In the genomic region with DNA sequence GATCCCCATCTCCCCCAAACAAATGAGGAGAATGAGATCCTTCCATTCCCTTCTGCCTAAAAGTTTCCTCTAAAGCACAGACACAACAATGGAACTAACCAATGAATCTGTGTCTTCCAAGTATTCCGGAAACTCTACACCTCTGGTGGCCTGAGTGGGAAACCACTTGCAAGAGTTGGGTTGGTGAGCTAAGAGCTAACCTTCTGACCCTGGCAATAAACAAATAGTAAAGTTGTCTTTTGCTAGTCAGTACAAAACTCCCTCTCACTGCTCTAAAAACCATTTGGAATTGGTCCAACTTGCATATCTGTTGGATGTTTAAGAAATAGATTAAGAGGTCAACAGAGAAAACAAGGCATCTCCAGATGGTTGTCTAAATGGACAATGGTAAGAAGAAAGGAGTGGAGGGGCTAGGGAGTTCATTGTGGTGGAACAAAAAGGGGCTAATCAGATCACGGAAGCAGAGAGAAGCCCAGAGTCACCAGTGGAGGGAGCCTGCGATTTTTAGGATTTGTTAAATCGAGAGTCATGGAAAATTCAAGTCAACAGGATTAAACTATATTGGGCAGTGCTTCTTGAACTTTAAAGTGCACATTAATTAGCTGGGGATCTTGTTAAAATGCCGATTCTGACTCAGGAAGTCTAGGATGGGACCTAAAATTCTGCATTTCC, we compare ENCODE assay signal across 1 cellular context.
TF ChIP-seq lines count a peak whose summit lies in the region.

No MANE protein-coding gene starts in this region.

TF ChIP-seq in HCT116, 20 proteins besides CTCF, POLR2A, EP300 and RAD21:
- TF ChIP-seq ELF1 (IDR thresholded peaks at IDR 0.05; ENCODE audit: borderline replicate concordance, low read depth) (no peak), SP1 (IDR thresholded peaks at IDR 0.05; ENCODE audit: low read depth) (no peak), CBX3 (IDR thresholded peaks at IDR 0.05; ENCODE audit: low read depth) (no peak), CEBPB (IDR thresholded peaks at IDR 0.05; ENCODE audit: low read depth) (no peak), ZFX (IDR thresholded peaks at IDR 0.05) (no peak), YY1 (IDR thresholded peaks at IDR 0.05; ENCODE audit: extremely low read depth, insufficient replicate concordance, low read depth, low read length) (no peak), POLR2AphosphoS5 (IDR thresholded peaks at IDR 0.05; ENCODE audit: low read depth, low read length) (no peak), SRF (IDR thresholded peaks at IDR 0.05; ENCODE audit: low read depth) (no peak), JUND (IDR thresholded peaks at IDR 0.05) (no peak), EGR1 (IDR thresholded peaks at IDR 0.05; ENCODE audit: low read depth) (no peak), TCF7L2 (IDR thresholded peaks at IDR 0.05; ENCODE audit: borderline replicate concordance, extremely low read depth, insufficient read depth, insufficient read length) (no peak)
- TF ChIP-seq, protein P1, sequence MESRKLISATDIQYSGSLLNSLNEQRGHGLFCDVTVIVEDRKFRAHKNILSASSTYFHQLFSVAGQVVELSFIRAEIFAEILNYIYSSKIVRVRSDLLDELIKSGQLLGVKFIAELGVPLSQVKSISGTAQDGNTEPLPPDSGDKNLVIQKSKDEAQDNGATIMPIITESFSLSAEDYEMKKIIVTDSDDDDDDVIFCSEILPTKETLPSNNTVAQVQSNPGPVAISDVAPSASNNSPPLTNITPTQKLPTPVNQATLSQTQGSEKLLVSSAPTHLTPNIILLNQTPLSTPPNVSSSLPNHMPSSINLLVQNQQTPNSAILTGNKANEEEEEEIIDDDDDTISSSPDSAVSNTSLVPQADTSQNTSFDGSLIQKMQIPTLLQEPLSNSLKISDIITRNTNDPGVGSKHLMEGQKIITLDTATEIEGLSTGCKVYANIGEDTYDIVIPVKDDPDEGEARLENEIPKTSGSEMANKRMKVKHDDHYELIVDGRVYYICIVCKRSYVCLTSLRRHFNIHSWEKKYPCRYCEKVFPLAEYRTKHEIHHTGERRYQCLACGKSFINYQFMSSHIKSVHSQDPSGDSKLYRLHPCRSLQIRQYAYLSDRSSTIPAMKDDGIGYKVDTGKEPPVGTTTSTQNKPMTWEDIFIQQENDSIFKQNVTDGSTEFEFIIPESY (IDR thresholded peaks at IDR 0.05; ENCODE audit: extremely low read depth, insufficient replicate concordance, low read length): no peak
- TF ChIP-seq, protein P2, sequence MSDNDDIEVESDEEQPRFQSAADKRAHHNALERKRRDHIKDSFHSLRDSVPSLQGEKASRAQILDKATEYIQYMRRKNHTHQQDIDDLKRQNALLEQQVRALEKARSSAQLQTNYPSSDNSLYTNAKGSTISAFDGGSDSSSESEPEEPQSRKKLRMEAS (IDR thresholded peaks at IDR 0.05): no peak
- TF ChIP-seq, protein P3, sequence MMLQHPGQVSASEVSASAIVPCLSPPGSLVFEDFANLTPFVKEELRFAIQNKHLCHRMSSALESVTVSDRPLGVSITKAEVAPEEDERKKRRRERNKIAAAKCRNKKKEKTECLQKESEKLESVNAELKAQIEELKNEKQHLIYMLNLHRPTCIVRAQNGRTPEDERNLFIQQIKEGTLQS (IDR thresholded peaks at IDR 0.05): no peak
- TF ChIP-seq, protein P4, sequence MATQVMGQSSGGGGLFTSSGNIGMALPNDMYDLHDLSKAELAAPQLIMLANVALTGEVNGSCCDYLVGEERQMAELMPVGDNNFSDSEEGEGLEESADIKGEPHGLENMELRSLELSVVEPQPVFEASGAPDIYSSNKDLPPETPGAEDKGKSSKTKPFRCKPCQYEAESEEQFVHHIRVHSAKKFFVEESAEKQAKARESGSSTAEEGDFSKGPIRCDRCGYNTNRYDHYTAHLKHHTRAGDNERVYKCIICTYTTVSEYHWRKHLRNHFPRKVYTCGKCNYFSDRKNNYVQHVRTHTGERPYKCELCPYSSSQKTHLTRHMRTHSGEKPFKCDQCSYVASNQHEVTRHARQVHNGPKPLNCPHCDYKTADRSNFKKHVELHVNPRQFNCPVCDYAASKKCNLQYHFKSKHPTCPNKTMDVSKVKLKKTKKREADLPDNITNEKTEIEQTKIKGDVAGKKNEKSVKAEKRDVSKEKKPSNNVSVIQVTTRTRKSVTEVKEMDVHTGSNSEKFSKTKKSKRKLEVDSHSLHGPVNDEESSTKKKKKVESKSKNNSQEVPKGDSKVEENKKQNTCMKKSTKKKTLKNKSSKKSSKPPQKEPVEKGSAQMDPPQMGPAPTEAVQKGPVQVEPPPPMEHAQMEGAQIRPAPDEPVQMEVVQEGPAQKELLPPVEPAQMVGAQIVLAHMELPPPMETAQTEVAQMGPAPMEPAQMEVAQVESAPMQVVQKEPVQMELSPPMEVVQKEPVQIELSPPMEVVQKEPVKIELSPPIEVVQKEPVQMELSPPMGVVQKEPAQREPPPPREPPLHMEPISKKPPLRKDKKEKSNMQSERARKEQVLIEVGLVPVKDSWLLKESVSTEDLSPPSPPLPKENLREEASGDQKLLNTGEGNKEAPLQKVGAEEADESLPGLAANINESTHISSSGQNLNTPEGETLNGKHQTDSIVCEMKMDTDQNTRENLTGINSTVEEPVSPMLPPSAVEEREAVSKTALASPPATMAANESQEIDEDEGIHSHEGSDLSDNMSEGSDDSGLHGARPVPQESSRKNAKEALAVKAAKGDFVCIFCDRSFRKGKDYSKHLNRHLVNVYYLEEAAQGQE (IDR thresholded peaks at IDR 0.05; ENCODE audit: low read depth): no peak
